In genomic region chr1:236325567-236325966, GRCh38 we compare ENCODE assay signal across 38 cellular contexts.
"Had no signal": no experiment of that assay in that cellular context is flagged by ENCODE, and none has a peak within 500 bp of the region (broad histone marks: within the 10 kb centered on the region; RNA-seq: fewer than 3 reads in every experiment).

No MANE protein-coding gene starts in this region.

- H3K4me3 Mint-ChIP-seq: activated CD4-positive, alpha-beta memory T cell treated with anti-CD3 and anti-CD28 coated beads, Interleukin-2, amount 10 ng/mL, durations not matched to agents 7 days and 5 days; activated CD4-positive, alpha-beta T cell treated with anti-CD3 and anti-CD28 coated beads for 36 hours; activated CD4-positive, alpha-beta T cell treated with anti-CD3 and anti-CD28 coated beads, Interleukin-2, amount 10 ng/mL, durations not matched to agents 7 days and 5 days; activated CD8-positive, alpha-beta memory T cell treated with anti-CD3 and anti-CD28 coated beads, Interleukin-2, amount 10 ng/mL, durations not matched to agents 7 days and 5 days; activated CD8-positive, alpha-beta T cell treated with anti-CD3 and anti-CD28 coated beads, Interleukin-2, amount 10 ng/mL, durations not matched to agents 7 days and 5 days; activated naive CD4-positive, alpha-beta T cell treated with anti-CD3 and anti-CD28 coated beads for 36 hours; activated naive CD8-positive, alpha-beta T cell treated with anti-CD3 and anti-CD28 coated beads for 36 hours; activated T-cell treated with anti-CD3 and anti-CD28 coated beads, Interleukin-2, amount 50 U/mL, for 24 hours; activated T-helper 17 cell treated with anti-CD3 and anti-CD28 coated beads, Interleukin-2, amount 50 U/mL, for 72 hours; brain; central memory CD8-positive, alpha-beta T cell; T-helper 1 cell treated with Interleukin-12 subunit alpha and Interleukin-12 subunit beta and Interleukin-4 antibody, amounts not matched to agents 30 μg/mL and 1 μg/mL, for 36 hours; T-helper 2 cell treated with Interferon-gamma antibody and Interleukin-4, amounts not matched to agents 5 μg/mL and 100 μg/mL, for 36 hours; WTC11 had no signal

- H3K9me3 ChIP-seq: colonic mucosa had no signal

- H3K4me1 Mint-ChIP-seq: activated CD4-positive, alpha-beta memory T cell treated with anti-CD3 and anti-CD28 coated beads, Interleukin-2, amount 10 ng/mL, durations not matched to agents 7 days and 5 days; activated CD4-positive, alpha-beta T cell treated with anti-CD3 and anti-CD28 coated beads for 36 hours; activated CD4-positive, alpha-beta T cell treated with anti-CD3 and anti-CD28 coated beads, Interleukin-2, amount 10 ng/mL, durations not matched to agents 7 days and 5 days; activated CD8-positive, alpha-beta memory T cell treated with anti-CD3 and anti-CD28 coated beads, Interleukin-2, amount 10 ng/mL, durations not matched to agents 7 days and 5 days; activated naive CD8-positive, alpha-beta T cell treated with anti-CD3 and anti-CD28 coated beads for 36 hours; activated T-helper 17 cell treated with anti-CD3 and anti-CD28 coated beads, Interleukin-2, amount 50 U/mL, for 72 hours; brain; central memory CD8-positive, alpha-beta T cell; WTC11 had no signal

- H3K36me3 ChIP-seq: adrenal gland, ascending aorta, cardiac muscle cell, colonic mucosa, WERI-Rb-1 had no signal

- ATAC-seq: activated CD4-positive, alpha-beta T cell treated with anti-CD3 and anti-CD28 coated beads for 36 hours; activated CD4-positive, CD25-positive, alpha-beta regulatory T cell treated with anti-CD3 and anti-CD28 coated beads, Interleukin-2, amount 50 U/mL, for 24 hours; activated CD8-positive, alpha-beta memory T cell treated with anti-CD3 and anti-CD28 coated beads, Interleukin-2, amount 10 ng/mL, durations not matched to agents 7 days and 5 days; activated CD8-positive, alpha-beta T cell treated with anti-CD3 and anti-CD28 coated beads, Interleukin-2, amount 10 ng/mL, durations not matched to agents 7 days and 5 days; activated naive CD4-positive, alpha-beta T cell treated with anti-CD3 and anti-CD28 coated beads, Interleukin-2, amount 50 U/mL, for 72 hours; activated T-helper 17 cell treated with anti-CD3 and anti-CD28 coated beads, Interleukin-2, amount 50 U/mL, for 72 hours; WTC11 had no signal

- H3K27ac ChIP-seq: adrenal gland, ascending aorta, cardiac muscle cell, colonic mucosa, WERI-Rb-1 had no signal

- H3K27me3 ChIP-seq: adrenal gland, ascending aorta, cardiac muscle cell, colonic mucosa had no signal

- DNase-seq: activated CD4-positive, alpha-beta memory T cell treated with anti-CD3 and anti-CD28 coated beads, Interleukin-2, amount 10 ng/mL, durations not matched to agents 7 days and 5 days; activated CD4-positive, alpha-beta T cell treated with anti-CD3 and anti-CD28 coated beads for 1 hour; activated CD4-positive, alpha-beta T cell treated with anti-CD3 and anti-CD28 coated beads for 36 hours; activated CD4-positive, alpha-beta T cell treated with anti-CD3 and anti-CD28 coated beads for 48 hours; activated CD4-positive, alpha-beta T cell treated with anti-CD3 and anti-CD28 coated beads, Interleukin-2, amount 10 ng/mL, durations not matched to agents 7 days and 5 days; activated CD4-positive, alpha-beta T cell treated with anti-CD3 and anti-CD28 coated beads, Interleukin-2, amount 50 U/mL, for 48 hours; activated CD4-positive, CD25-positive, alpha-beta regulatory T cell; activated CD8-positive, alpha-beta memory T cell treated with anti-CD3 and anti-CD28 coated beads for 24 hours; activated CD8-positive, alpha-beta memory T cell treated with anti-CD3 and anti-CD28 coated beads, Interleukin-2, amount 10 ng/mL, durations not matched to agents 7 days and 5 days; activated CD8-positive, alpha-beta memory T cell treated with anti-CD3 and anti-CD28 coated beads, Interleukin-2, amount 50 U/mL, for 48 hours; activated CD8-positive, alpha-beta T cell treated with anti-CD3 and anti-CD28 coated beads, Interleukin-2, amount 10 ng/mL, durations not matched to agents 7 days and 5 days; activated effector memory CD4-positive, alpha-beta T cell treated with anti-CD3 and anti-CD28 coated beads, Interleukin-2, amount 50 U/mL, for 16 hours; activated gamma-delta T cell treated with Interleukin-2 at 50 U/mL for 16 hours; activated naive CD4-positive, alpha-beta T cell; activated naive CD4-positive, alpha-beta T cell treated with anti-CD3 and anti-CD28 coated beads for 36 hours; activated naive CD4-positive, alpha-beta T cell treated with anti-CD3 and anti-CD28 coated beads, Interleukin-2, amount 50 U/mL, for 16 hours; activated naive CD8-positive, alpha-beta T cell treated with anti-CD3 and anti-CD28 coated beads for 36 hours; activated T-cell treated with anti-CD3 and anti-CD28 coated beads, Interleukin-2, amount 50 U/mL, for 24 hours; activated T-cell treated with anti-CD3 and anti-CD28 coated beads, Interleukin-2, amount 50 U/mL, for 48 hours; adrenal gland; amniotic stem cell; caudate nucleus; cerebellar nuclear complex; colonic mucosa; T-helper 2 cell; T-helper 9 cell; WERI-Rb-1 had no signal

- H3K27ac Mint-ChIP-seq: activated CD4-positive, alpha-beta memory T cell treated with anti-CD3 and anti-CD28 coated beads, Interleukin-2, amount 10 ng/mL, durations not matched to agents 7 days and 5 days; activated CD4-positive, alpha-beta T cell treated with anti-CD3 and anti-CD28 coated beads for 36 hours; activated CD4-positive, alpha-beta T cell treated with anti-CD3 and anti-CD28 coated beads, Interleukin-2, amount 10 ng/mL, durations not matched to agents 7 days and 5 days; activated CD8-positive, alpha-beta memory T cell treated with anti-CD3 and anti-CD28 coated beads, Interleukin-2, amount 10 ng/mL, durations not matched to agents 7 days and 5 days; activated CD8-positive, alpha-beta T cell treated with anti-CD3 and anti-CD28 coated beads, Interleukin-2, amount 10 ng/mL, durations not matched to agents 7 days and 5 days; activated naive CD4-positive, alpha-beta T cell treated with anti-CD3 and anti-CD28 coated beads for 36 hours; activated naive CD4-positive, alpha-beta T cell treated with anti-CD3 and anti-CD28 coated beads, Interleukin-2, amount 50 U/mL, for 72 hours; activated naive CD8-positive, alpha-beta T cell treated with anti-CD3 and anti-CD28 coated beads for 36 hours; activated T-cell treated with anti-CD3 and anti-CD28 coated beads, Interleukin-2, amount 50 U/mL, for 24 hours; activated T-helper 17 cell treated with anti-CD3 and anti-CD28 coated beads, Interleukin-2, amount 50 U/mL, for 72 hours; brain; T-helper 1 cell treated with Interleukin-12 subunit alpha and Interleukin-12 subunit beta and Interleukin-4 antibody, amounts not matched to agents 30 μg/mL and 1 μg/mL, for 36 hours; T-helper 2 cell treated with Interferon-gamma antibody and Interleukin-4, amounts not matched to agents 5 μg/mL and 100 μg/mL, for 36 hours; WTC11 had no signal

- H3K4me1 ChIP-seq: adrenal gland, ascending aorta, colonic mucosa had no signal

- H3K4me3 ChIP-seq: adrenal gland, ascending aorta, cardiac muscle cell, colonic mucosa had no signal

- H3K27me3 Mint-ChIP-seq: brain had no signal

- H3K36me3 Mint-ChIP-seq: brain had no signal

- FAIRE-seq: bronchial epithelial cell had no signal
